In genomic region chr1:111133863-111134262, GRCh38 we compare ENCODE assay signal across 27 cellular contexts. TPM values are rescaled to one million over a fixed set of nuclear protein-coding genes. Genes with fewer than 3 reads are reported as not detected.
A peak's percentile ranks its signal among the peaks of the same experiment; 100 is the strongest.
DNase-seq lines count a peak whose midpoint lies in the region; ATAC-seq and TF ChIP-seq lines count a peak whose summit lies in the region.
"Had no signal": no experiment of that assay in that cellular context is flagged by ENCODE, and none has a peak within 500 bp of the region (broad histone marks: within the 10 kb centered on the region; RNA-seq: fewer than 3 reads in every experiment).

No MANE protein-coding gene starts in this region.

- H3K9me3 ChIP-seq in breast epithelium (no peaks in the 10 kb centered on the region), OCI-LY7 (ENCODE audit: low read length) (no peaks in the 10 kb centered on the region), lower lobe of right lung (no peaks in the 10 kb centered on the region), ascending aorta (no peaks in the 10 kb centered on the region)
- H3K9me3 ChIP-seq: A549, Caco-2, sigmoid colon had no signal

- CTCF ChIA-PET in MCF 10A (lab: Yijun Ruan, JAX) (interaction anchor here (0.5 kb wide), 1 partner anchor 13 kb away, joined by 3 read pairs; no protein-coding TSS in a partner anchor), OCI-LY7 (lab: Charles Lee; ENCODE audit: unreplicated experiment) (no interaction called here)

- H3K4me1 ChIP-seq in breast epithelium: no peaks in the 10 kb centered on the region
- H3K4me1 ChIP-seq in OCI-LY7 (ENCODE audit: insufficient read depth, low read length, poor library complexity, severe bottlenecking): peaks cover 83% of the 10 kb centered on the region
- peaks cover 23% of the 10 kb centered on the region for H3K4me1 ChIP-seq in lower lobe of right lung
- no peaks in the 10 kb centered on the region for H3K4me1 ChIP-seq in ascending aorta
- H3K4me1 ChIP-seq: Caco-2 had no signal

- H2AFZ ChIP-seq in OCI-LY7 (ENCODE audit: low read length): no peak overlapping the region

- POLR2A ChIA-PET in MCF 10A (lab: Yijun Ruan, JAX) (interaction anchor here (1.0 kb wide), 1 partner anchor 11 kb away, joined by 3 read pairs; no protein-coding TSS in a partner anchor), OCI-LY7 (lab: Charles Lee) (interaction anchor here (0.9 to 3.3 kb wide), 6 partner anchors 9 to 569 kb away, joined by 3 to 27 read pairs (median 5); no protein-coding TSS in a partner anchor)

- H3K4me3 ChIP-seq in breast epithelium (no peak overlapping the region), OCI-LY7 (ENCODE audit: low read depth, low read length, poor library complexity, severe bottlenecking) (no peak overlapping the region), lower lobe of right lung (no peak overlapping the region), ascending aorta (no peak overlapping the region)
- H3K4me3 ChIP-seq: A549, sigmoid colon had no signal

- H3K27ac Mint-ChIP-seq in MCF 10A (ENCODE audit: low read depth, unreplicated experiment): peak overlapping the region; percentile 52
- H3K27ac Mint-ChIP-seq in stimulated activated naive B cell treated with anti-CD40 and anti-IgM and Interleukin-4, amounts not matched to agents 10 μg/mL and 1 μg/mL and 100 μg/mL, for 72 hours: peak overlapping the region; percentile 39
- H3K27ac Mint-ChIP-seq: activated CD4-positive, alpha-beta T cell treated with anti-CD3 and anti-CD28 coated beads for 36 hours; activated T-helper 1 cell treated with anti-CD3 and anti-CD28 coated beads, Interleukin-12 subunit alpha, Interleukin-12 subunit beta, Interleukin-2, Interleukin-4 antibody, amounts not matched to agents 30 ng/mL and 10 ng/mL and 1 ng/mL, durations not matched to agents 14 hours and 24 hours and 36 hours; mesothelial cell of epicardium; T-helper 1 cell treated with Interleukin-12 subunit alpha and Interleukin-12 subunit beta and Interleukin-4 antibody, amounts not matched to agents 30 μg/mL and 1 μg/mL, for 36 hours had no signal

- peaks cover 50% of the 10 kb centered on the region for H3K36me3 Mint-ChIP-seq in MCF 10A (ENCODE audit: insufficient read depth, unreplicated experiment)
- H3K36me3 Mint-ChIP-seq in stimulated activated naive B cell treated with anti-CD40 and anti-IgM and Interleukin-4, amounts not matched to agents 10 μg/mL and 1 μg/mL and 100 μg/mL, for 72 hours: peaks cover 49 to 62% of the 10 kb centered on the region in 2 donors

- H4K20me1 ChIP-seq in OCI-LY7 (ENCODE audit: insufficient read depth, low read length): no peaks in the 10 kb centered on the region

- no peak overlapping the region for H3K27ac ChIP-seq in breast epithelium
- peak overlapping the region; percentile 98 for H3K27ac ChIP-seq in OCI-LY7 (ENCODE audit: low read depth, low read length, poor library complexity, severe bottlenecking)
- peak overlapping the region; percentile 2 for H3K27ac ChIP-seq in lower lobe of right lung
- no peak overlapping the region for H3K27ac ChIP-seq in ascending aorta
- H3K27ac ChIP-seq: A549, epithelial cell of prostate, KMS-11, sigmoid colon had no signal

- no peak for DNase-seq in MCF 10A (ENCODE audit: unreplicated experiment)
- DNase-seq in breast epithelium (ENCODE audit: low spot score in 2 of 2): no peak
- DNase-seq in OCI-LY7 (ENCODE audit: low spot score): no peak
- DNase-seq in lower lobe of right lung: no peak
- no peak for DNase-seq in stimulated activated naive B cell treated with anti-CD40 and anti-IgM and Interleukin-4, amounts not matched to agents 10 μg/mL and 1 μg/mL and 100 μg/mL, for 72 hours
- no peak for DNase-seq in COR-L47 (lab: John Stamatoyannopoulos, UW)
- DNase-seq in stimulated activated CD4-positive, alpha-beta T cell treated with anti-CD3 and anti-CD28 coated beads, Interleukin-1b, Interleukin-23, amount 100 ng/mL, for 48 hours: no peak
- no peak for DNase-seq in ascending aorta (ENCODE audit: low spot score in 2 of 2)
- DNase-seq: activated CD4-positive, alpha-beta T cell treated with anti-CD3 and anti-CD28 coated beads for 36 hours; Caco-2; DND-41; H9; head of caudate nucleus; left cardiac atrium; NCI-H1694; NCI-H2171; NCI-H510A treated with DMSO at 0.1 percent for 48 hours; sigmoid colon; stimulated activated CD8-positive, alpha-beta memory T cell treated with anti-CD3 and anti-CD28 coated beads, Interleukin-4, amount 100 ng/mL, for 48 hours; substantia nigra had no signal

- no peaks in the 10 kb centered on the region for H3K9me2 ChIP-seq in OCI-LY7 (ENCODE audit: insufficient read depth, low read length)

- peaks cover 38% of the 10 kb centered on the region for H3K79me2 ChIP-seq in OCI-LY7 (ENCODE audit: insufficient read depth, low read depth, low read length)

- H3K27me3 ChIP-seq in breast epithelium (no peaks in the 10 kb centered on the region), lower lobe of right lung (ENCODE audit: low read depth) (no peaks in the 10 kb centered on the region), ascending aorta (no peaks in the 10 kb centered on the region)
- H3K27me3 ChIP-seq: sigmoid colon had no signal

- H3K27me3 Mint-ChIP-seq in MCF 10A (ENCODE audit: insufficient read depth, unreplicated experiment): no peaks in the 10 kb centered on the region
- no peaks in the 10 kb centered on the region for H3K27me3 Mint-ChIP-seq in stimulated activated naive B cell treated with anti-CD40 and anti-IgM and Interleukin-4, amounts not matched to agents 10 μg/mL and 1 μg/mL and 100 μg/mL, for 72 hours
- H3K27me3 Mint-ChIP-seq: activated CD4-positive, alpha-beta T cell treated with anti-CD3 and anti-CD28 coated beads for 36 hours had no signal

- intact Hi-C loops in MCF 10A (cut with micrococcal nuclease) (no loop called here), breast epithelium (cut with DNase I; ENCODE audit: low total_unique reads) (no loop called here), OCI-LY7 (cut with micrococcal nuclease; ENCODE audit: unreplicated experiment) (loop anchor here (5.0 to 10.0 kb wide), 2 partner anchors 373 to 621 kb away; partner anchors contain the start of gene DDX20), lower lobe of right lung (cut with DNase I) (no loop called here), ascending aorta (cut with DNase I) (no loop called here)

- no peak for TF ChIP-seq POLR2A in breast epithelium (IDR thresholded peaks at IDR 0.05)

- ATAC-seq in lower lobe of right lung: peak in 1 of 2 donors; percentile 64
- ATAC-seq in stimulated activated naive B cell treated with anti-CD40 and anti-IgM and Interleukin-4, amounts not matched to agents 10 μg/mL and 1 μg/mL and 100 μg/mL, for 72 hours (replicated peaks): no peak
- ATAC-seq: A549; activated CD4-positive, alpha-beta T cell treated with anti-CD3 and anti-CD28 coated beads for 36 hours; left cardiac atrium had no signal

- no peaks in the 10 kb centered on the region for H3K36me3 ChIP-seq in breast epithelium
- peaks cover 57% of the 10 kb centered on the region for H3K36me3 ChIP-seq in OCI-LY7 (ENCODE audit: insufficient read depth, low read length)
- H3K36me3 ChIP-seq in lower lobe of right lung: peaks cover 53% of the 10 kb centered on the region
- peaks cover 11 to 15% of the 10 kb centered on the region in 2 donors for H3K36me3 ChIP-seq in ascending aorta

- TF ChIP-seq CTCF in MCF 10A (IDR thresholded peaks at IDR 0.05; ENCODE audit: unreplicated experiment) (no peak), breast epithelium (IDR thresholded peaks at IDR 0.05) (no peak), OCI-LY7 (conservative IDR thresholded peaks at IDR 0.05; ENCODE audit: low read length) (no peak), lower lobe of right lung (IDR thresholded peaks at IDR 0.05) (no peak), ascending aorta (IDR thresholded peaks at IDR 0.05) (no peak)

- no peak overlapping the region for H3K4me3 Mint-ChIP-seq in MCF 10A (ENCODE audit: unreplicated experiment)
- H3K4me3 Mint-ChIP-seq in stimulated activated naive B cell treated with anti-CD40 and anti-IgM and Interleukin-4, amounts not matched to agents 10 μg/mL and 1 μg/mL and 100 μg/mL, for 72 hours: no peak overlapping the region
- H3K4me3 Mint-ChIP-seq: activated CD4-positive, alpha-beta T cell treated with anti-CD3 and anti-CD28 coated beads for 36 hours; activated T-helper 1 cell treated with anti-CD3 and anti-CD28 coated beads, Interleukin-12 subunit alpha, Interleukin-12 subunit beta, Interleukin-2, Interleukin-4 antibody, amounts not matched to agents 30 ng/mL and 10 ng/mL and 1 ng/mL, durations not matched to agents 14 hours and 24 hours and 36 hours; H9; mesothelial cell of epicardium; neural crest cell; T-helper 1 cell treated with Interleukin-12 subunit alpha and Interleukin-12 subunit beta and Interleukin-4 antibody, amounts not matched to agents 30 μg/mL and 1 μg/mL, for 36 hours had no signal

- no TSS peak for BruUV-seq in MCF 10A (replicated peaks; lab: Mats Ljungman, UMichigan)
- no TSS peak for BruUV-seq in OCI-LY7 (replicated peaks; lab: Mats Ljungman, UMichigan)

- H3K4me1 Mint-ChIP-seq in MCF 10A (ENCODE audit: insufficient read depth, unreplicated experiment): peaks cover 5% of the 10 kb centered on the region
- peaks cover 43 to 80% of the 10 kb centered on the region in 2 donors for H3K4me1 Mint-ChIP-seq in stimulated activated naive B cell treated with anti-CD40 and anti-IgM and Interleukin-4, amounts not matched to agents 10 μg/mL and 1 μg/mL and 100 μg/mL, for 72 hours

- H3K4me2 ChIP-seq in OCI-LY7 (ENCODE audit: low read length): peak overlapping the region; percentile 16
- H3K4me2 ChIP-seq: A549, KMS-11 had no signal

- H3K9me3 Mint-ChIP-seq in MCF 10A (ENCODE audit: unreplicated experiment): no peaks in the 10 kb centered on the region
- peaks cover 3 to 8% of the 10 kb centered on the region in 2 donors for H3K9me3 Mint-ChIP-seq in stimulated activated naive B cell treated with anti-CD40 and anti-IgM and Interleukin-4, amounts not matched to agents 10 μg/mL and 1 μg/mL and 100 μg/mL, for 72 hours
- H3K9me3 Mint-ChIP-seq: activated T-helper 1 cell treated with anti-CD3 and anti-CD28 coated beads, Interleukin-12 subunit alpha, Interleukin-12 subunit beta, Interleukin-2, Interleukin-4 antibody, amounts not matched to agents 30 ng/mL and 10 ng/mL and 1 ng/mL, durations not matched to agents 14 hours and 24 hours and 36 hours; H9; mesothelial cell of epicardium; neural crest cell; T-helper 1 cell treated with Interleukin-12 subunit alpha and Interleukin-12 subunit beta and Interleukin-4 antibody, amounts not matched to agents 30 μg/mL and 1 μg/mL, for 36 hours had no signal

RNA-seq across cellular contexts. Expression of gene DRAM2, which starts 6.0 kb away (rescaled TPM):
- total RNA-seq in MCF 10A (2022) (30.5 and 32.1 TPM in 2 replicates), breast epithelium (100 to 1,000 TPM in 1 of 3 donors, 10 to 100 TPM in 2; 51.5 to 122 (median 74.5) TPM), OCI-LY7 (2022) (83.5 and 87.9 TPM in 2 replicates), lower lobe of right lung (73.9 TPM), ascending aorta (60.2 TPM)
- 75.2 and 84.2 TPM in 2 replicates for total RNA-seq in OCI-LY7 (2014; rRNA removed; shearing (Covaris generic))

RNA-seq across cellular contexts. Expression of gene CEPT1, which starts 6.2 kb away (rescaled TPM):
- total RNA-seq in MCF 10A (2022): 43.1 and 45.0 TPM in 2 replicates
- 10 to 100 TPM; 49.8 to 67.7 (median 62.5) TPM for total RNA-seq in breast epithelium
- total RNA-seq in OCI-LY7 (2014; rRNA removed; shearing (Covaris generic)): 41.5 and 44.9 TPM in 2 replicates
- 59.0 TPM in 2 replicates for total RNA-seq in OCI-LY7 (2022)
- total RNA-seq in lower lobe of right lung: 53.4 TPM
- total RNA-seq in ascending aorta: 6.6 TPM

Comparison
In these comparisons a context has a peak if more than half of its experiments do, and no peak if none do; other contexts are left out.
1. H3K27ac ChIP-seq: peak in OCI-LY7 (single experiment) and lower lobe of right lung (single experiment); none in breast epithelium (0 of 2) and ascending aorta (0 of 2).